ENCODE assay signal across 12 cellular contexts in the genomic region with DNA sequence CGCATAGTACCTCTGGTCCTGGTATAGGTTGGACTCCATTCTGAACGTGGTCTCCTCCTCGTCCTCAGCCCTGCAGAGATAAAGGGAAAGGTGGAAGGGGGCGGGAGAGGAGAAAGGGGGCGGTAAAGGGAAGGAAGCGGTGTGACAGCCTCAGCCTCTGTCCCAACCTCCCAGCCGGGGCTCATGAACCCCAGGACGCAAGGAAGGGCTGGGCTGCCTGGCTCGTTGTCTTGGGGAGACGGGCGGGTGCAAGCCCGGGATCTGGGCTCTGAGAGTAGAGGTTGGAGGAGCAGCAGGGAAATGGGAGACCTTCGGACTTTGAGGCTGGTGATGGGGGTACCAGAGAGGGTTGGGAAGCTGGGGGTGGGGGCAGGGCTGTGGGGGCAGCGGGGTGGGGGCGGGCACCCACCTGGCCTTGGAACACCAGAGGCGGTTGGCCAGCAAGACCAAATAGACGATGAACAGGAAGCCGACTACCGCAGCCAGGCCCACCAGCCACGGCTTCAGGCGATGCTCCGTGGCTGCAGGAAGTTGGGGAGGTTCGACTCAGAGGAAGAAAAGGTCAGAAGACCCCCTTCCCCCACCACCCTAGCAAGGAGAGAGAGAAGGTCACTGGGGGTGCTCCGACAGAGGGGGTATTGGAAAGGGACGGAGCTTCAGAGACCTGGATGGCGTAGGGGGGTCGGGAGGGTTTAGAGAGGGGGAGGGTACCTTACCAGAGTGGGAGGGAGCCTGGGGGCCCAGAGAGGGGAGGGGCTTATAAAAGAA. TPM values are rescaled to one million over a fixed set of nuclear protein-coding genes. Genes with fewer than 3 reads are reported as not detected.
DNase-seq lines count a peak whose midpoint lies in the region; ATAC-seq and TF ChIP-seq lines count a peak whose summit lies in the region.
"Had no signal": no experiment of that assay in that cellular context is flagged by ENCODE, and none has a peak within 500 bp of the region (broad histone marks: within the 10 kb centered on the region; RNA-seq: fewer than 3 reads in every experiment).

No MANE protein-coding gene starts in this region.

- H3K4me2 ChIP-seq in OCI-LY1 (ENCODE audit: low read length), result peak overlapping the region; percentile 21; the same call in 1 of the 2 replicates

- H3K4me3 Mint-ChIP-seq in activated T-cell treated with anti-CD3 and anti-CD28 coated beads, Interleukin-2, amount 50 U/mL, for 24 hours, result no peak overlapping the region
- H3K4me3 Mint-ChIP-seq in endodermal cell, result no peak overlapping the region
- H3K4me3 Mint-ChIP-seq in stimulated activated naive CD8-positive, alpha-beta T cell treated with anti-CD3 and anti-CD28 coated beads, Interleukin-15, Interleukin-2, amounts not matched to agents 100 ng/mL and 50 ng/mL, for 24 hours, result peak overlapping the region; percentile 57

- no peak for TF ChIP-seq EP300 in ovary (IDR thresholded peaks at IDR 0.05)

- 65 to 80% methylated on average over 1 to 21 of the region's 27 CpGs for WGBS in endodermal cell (ENCODE audit: insufficient coverage in 1 of 2, insufficient read length in 1 of 2), 2 experiments
- 21 to 35% (median 23%) methylated on average over 26 to 27 of the region's 27 CpGs for WGBS in ovary, 3 donors

- intact Hi-C loops in ovary (cut with DNase I), result loop anchor here in 1 of 4 donors (5.0 kb wide), 1 partner anchor 166 kb away; no protein-coding TSS in a partner anchor

- no peaks in the 10 kb centered on the region for H3K9me3 Mint-ChIP-seq in activated T-cell treated with anti-CD3 and anti-CD28 coated beads, Interleukin-2, amount 50 U/mL, for 24 hours
- no peaks in the 10 kb centered on the region for H3K9me3 Mint-ChIP-seq in endodermal cell
- no peaks in the 10 kb centered on the region for H3K9me3 Mint-ChIP-seq in stimulated activated naive CD8-positive, alpha-beta T cell treated with anti-CD3 and anti-CD28 coated beads, Interleukin-15, Interleukin-2, amounts not matched to agents 100 ng/mL and 50 ng/mL, for 24 hours

- no peak overlapping the region for H3K27ac ChIP-seq in OCI-LY1 (ENCODE audit: low read depth, low read length, poor library complexity, severe bottlenecking)
- H3K27ac ChIP-seq in endodermal cell (ENCODE audit: low read depth, low read length), result no peak overlapping the region
- H3K27ac ChIP-seq in ovary, result no peak overlapping the region
- H3K27ac ChIP-seq: spleen, WERI-Rb-1 had no signal

- peaks cover 10% of the 10 kb centered on the region for H3K4me1 Mint-ChIP-seq in activated T-cell treated with anti-CD3 and anti-CD28 coated beads, Interleukin-2, amount 50 U/mL, for 24 hours (ENCODE audit: low read depth)
- peaks cover 11% of the 10 kb centered on the region for H3K4me1 Mint-ChIP-seq in endodermal cell
- peaks cover 12% of the 10 kb centered on the region for H3K4me1 Mint-ChIP-seq in stimulated activated naive CD8-positive, alpha-beta T cell treated with anti-CD3 and anti-CD28 coated beads, Interleukin-15, Interleukin-2, amounts not matched to agents 100 ng/mL and 50 ng/mL, for 24 hours (ENCODE audit: low read depth)

- H3K27me3 ChIP-seq in OCI-LY1 (ENCODE audit: insufficient read depth, low read length), result no peaks in the 10 kb centered on the region
- H3K27me3 ChIP-seq in endodermal cell (ENCODE audit: control insufficient read depth, insufficient read depth, low read length, poor library complexity, severe bottlenecking), result peaks cover 11% of the 10 kb centered on the region
- H3K27me3 ChIP-seq in ovary, result no peaks in the 10 kb centered on the region

- H3K27me3 Mint-ChIP-seq in activated T-cell treated with anti-CD3 and anti-CD28 coated beads, Interleukin-2, amount 50 U/mL, for 24 hours, result no peaks in the 10 kb centered on the region
- peaks cover 6% of the 10 kb centered on the region for H3K27me3 Mint-ChIP-seq in endodermal cell (ENCODE audit: insufficient read depth)
- no peaks in the 10 kb centered on the region for H3K27me3 Mint-ChIP-seq in stimulated activated naive CD8-positive, alpha-beta T cell treated with anti-CD3 and anti-CD28 coated beads, Interleukin-15, Interleukin-2, amounts not matched to agents 100 ng/mL and 50 ng/mL, for 24 hours

- H3K36me3 ChIP-seq in OCI-LY1 (ENCODE audit: insufficient read depth, low read length) (no peaks in the 10 kb centered on the region), endodermal cell (ENCODE audit: control insufficient read depth, insufficient read depth, low read length) (no peaks in the 10 kb centered on the region), ovary (no peaks in the 10 kb centered on the region)
- H3K36me3 ChIP-seq: spleen, WERI-Rb-1 had no signal

- no peaks in the 10 kb centered on the region for H3K9me3 ChIP-seq in OCI-LY1 (ENCODE audit: low read length)
- H3K9me3 ChIP-seq in endodermal cell (ENCODE audit: control insufficient read depth, low read length), result no peaks in the 10 kb centered on the region
- no peaks in the 10 kb centered on the region for H3K9me3 ChIP-seq in ovary
- H3K9me3 ChIP-seq: spleen had no signal

- no peak overlapping the region for H2AFZ ChIP-seq in OCI-LY1 (ENCODE audit: low read length)

- DNase-seq in activated T-cell treated with anti-CD3 and anti-CD28 coated beads, Interleukin-2, amount 50 U/mL, for 24 hours, result peak; percentile 40
- DNase-seq in activated T-cell treated with anti-CD3 and anti-CD28 coated beads for 4 hours (no peak), endodermal cell (peak; percentile 56), ovary (no peak), NOMO-1 treated with dmso at 0.1 percent for 144 hours (lab: John Stamatoyannopoulos, UW; ENCODE audit: unreplicated experiment) (no peak)
- DNase-seq: NCI-H510A, spleen had no signal

- H4K20me1 ChIP-seq in OCI-LY1 (ENCODE audit: insufficient read depth, low read length), result no peaks in the 10 kb centered on the region

- no peaks in the 10 kb centered on the region for H3K79me2 ChIP-seq in OCI-LY1 (ENCODE audit: insufficient read depth, low read length)

- no peaks in the 10 kb centered on the region for H3F3A ChIP-seq in OCI-LY1 (ENCODE audit: insufficient read depth, low read length)

- H3K9me2 ChIP-seq in OCI-LY1 (ENCODE audit: low read depth, low read length), result no peaks in the 10 kb centered on the region

- TF ChIP-seq CTCF in OCI-LY1 (IDR thresholded peaks at IDR 0.05; ENCODE audit: low read length) (no peak), endodermal cell (conservative IDR thresholded peaks at IDR 0.05) (no peak), ovary (IDR thresholded peaks at IDR 0.05) (no peak)

- H3K4me3 ChIP-seq in OCI-LY1 (ENCODE audit: low read depth, low read length, poor library complexity, severe bottlenecking), result no peak overlapping the region
- no peak overlapping the region for H3K4me3 ChIP-seq in endodermal cell (ENCODE audit: low read length)
- no peak overlapping the region for H3K4me3 ChIP-seq in ovary

- no peak for ATAC-seq in HG03571 (IDR thresholded peaks at IDR 0.05; ENCODE audit: unreplicated experiment)

- no peaks in the 10 kb centered on the region for H3K36me3 Mint-ChIP-seq in activated T-cell treated with anti-CD3 and anti-CD28 coated beads, Interleukin-2, amount 50 U/mL, for 24 hours (ENCODE audit: low read depth)
- H3K36me3 Mint-ChIP-seq in endodermal cell (ENCODE audit: low read depth), result no peaks in the 10 kb centered on the region
- H3K36me3 Mint-ChIP-seq in stimulated activated naive CD8-positive, alpha-beta T cell treated with anti-CD3 and anti-CD28 coated beads, Interleukin-15, Interleukin-2, amounts not matched to agents 100 ng/mL and 50 ng/mL, for 24 hours (ENCODE audit: low read depth), result no peaks in the 10 kb centered on the region

- no peak overlapping the region for H3K27ac Mint-ChIP-seq in activated T-cell treated with anti-CD3 and anti-CD28 coated beads, Interleukin-2, amount 50 U/mL, for 24 hours
- H3K27ac Mint-ChIP-seq in endodermal cell, result no peak overlapping the region
- no peak overlapping the region for H3K27ac Mint-ChIP-seq in stimulated activated naive CD8-positive, alpha-beta T cell treated with anti-CD3 and anti-CD28 coated beads, Interleukin-15, Interleukin-2, amounts not matched to agents 100 ng/mL and 50 ng/mL, for 24 hours

- H3K4me1 ChIP-seq in OCI-LY1 (ENCODE audit: insufficient read depth, low read length, severe bottlenecking), result peaks cover 28% of the 10 kb centered on the region
- no peaks in the 10 kb centered on the region for H3K4me1 ChIP-seq in endodermal cell (ENCODE audit: control insufficient read depth, insufficient read depth, low read length)
- H3K4me1 ChIP-seq in ovary (ENCODE audit: insufficient read depth), result no peaks in the 10 kb centered on the region

- no peak for TF ChIP-seq POLR2A in ovary (IDR thresholded peaks at IDR 0.05)

- no peak overlapping the region for H3K9ac ChIP-seq in OCI-LY1 (ENCODE audit: low read length)
- H3K9ac ChIP-seq in endodermal cell (ENCODE audit: extremely low read depth, low read length, poor library complexity, severe bottlenecking), result no peak overlapping the region

RNA-seq across cellular contexts. Expression of gene SMIM24, which starts 1.7 kb away (rescaled TPM):
- total RNA-seq in endodermal cell (not detected), ovary (1 to 10 TPM in 2 of 7 donors, under 1 TPM in 2, not detected in 3; 0.30 to 2.6 (median 1.5) TPM)
- 1.4 TPM for polyA plus RNA-seq in endodermal cell (2013, experiment 1 of 2)
- 1.5 TPM for polyA plus RNA-seq in endodermal cell (2013, experiment 2 of 2)
- 1 to 10 TPM in 1 of 2 donors, under 1 TPM in 1; 0.10 to 1.2 TPM for polyA plus RNA-seq in ovary
- total RNA-seq: dermis blood vessel endothelial cell had no signal

RNA-seq across cellular contexts. Expression of gene SMIM44, which starts 4.6 kb away (rescaled TPM):
- not detected for total RNA-seq in endodermal cell
- polyA plus RNA-seq in endodermal cell (2013, experiment 1 of 2), result not detected
- polyA plus RNA-seq in endodermal cell (2013, experiment 2 of 2), result not detected
- under 1 TPM in 1 of 7 donors, not detected in 6; 0.92 TPM for total RNA-seq in ovary
- polyA plus RNA-seq in ovary, result not detected
- total RNA-seq: dermis blood vessel endothelial cell, spleen had no signal
- polyA plus RNA-seq: spleen had no signal

RNA-seq across cellular contexts. Expression of gene DOHH, which starts 21.9 kb away (rescaled TPM):
- 10 to 100 TPM; 13.4 to 14.3 TPM for total RNA-seq in endodermal cell
- polyA plus RNA-seq in endodermal cell (2013, experiment 1 of 2), result 7.8 TPM
- polyA plus RNA-seq in endodermal cell (2013, experiment 2 of 2), result 7.8 TPM
- 10 to 100 TPM in 3 of 7 donors, 1 to 10 TPM in 4; 7.1 to 14.5 (median 8.0) TPM for total RNA-seq in ovary
- polyA plus RNA-seq in ovary, result 1 to 10 TPM in 1 of 2 donors, not detected in 1; 9.1 TPM

RNA-seq across cellular contexts. Expression of gene FZR1, which starts 27.5 kb away (rescaled TPM):
- total RNA-seq in endodermal cell, result 10 to 100 TPM; 56.7 to 65.1 TPM
- 49.5 TPM for polyA plus RNA-seq in endodermal cell (2013, experiment 1 of 2)
- polyA plus RNA-seq in endodermal cell (2013, experiment 2 of 2), result 52.5 TPM
- total RNA-seq in ovary, result 10 to 100 TPM; 20.6 to 54.9 (median 49.3) TPM
- 10 to 100 TPM in 1 of 2 donors, 1 to 10 TPM in 1; 3.9 to 33.5 TPM for polyA plus RNA-seq in ovary

Comparison
In these comparisons a context has a peak if more than half of its experiments do, and no peak if none do; other contexts are left out.
1. DNase-seq: peak in activated T-cell treated with anti-CD3 and anti-CD28 coated beads, Interleukin-2, amount 50 U/mL, for 24 hours (single experiment) and endodermal cell (single experiment); none in activated T-cell treated with anti-CD3 and anti-CD28 coated beads for 4 hours (single experiment), ovary (0 of 5) and NOMO-1 treated with dmso at 0.1 percent for 144 hours (single experiment).